In genomic region chr18:24212939-24213338, GRCh38 we compare ENCODE assay signal across 10 cellular contexts.
DNase-seq lines count a peak whose midpoint lies in the region; ATAC-seq, FAIRE-seq and TF ChIP-seq lines count a peak whose summit lies in the region.
"Had no signal": no experiment of that assay in that cellular context is flagged by ENCODE, and none has a peak within 500 bp of the region (broad histone marks: within the 10 kb centered on the region; RNA-seq: fewer than 3 reads in every experiment).

No MANE protein-coding gene starts in this region.

- H3K79me2 ChIP-seq in osteoblast (ENCODE audit: insufficient read depth, low read length), result no peaks in the 10 kb centered on the region

- H3K27ac ChIP-seq in esophagus muscularis mucosa (replicated peaks in 1 of 4) (peak overlapping the region; percentile 61 to 76 (median 75)), osteoblast (ENCODE audit: low read depth, low read length) (no peak overlapping the region)

- H3K9me3 ChIP-seq in esophagus muscularis mucosa (no peaks in the 10 kb centered on the region), osteoblast (ENCODE audit: low read depth, low read length) (no peaks in the 10 kb centered on the region)

- TF ChIP-seq EP300 in esophagus muscularis mucosa (IDR thresholded peaks at IDR 0.05), result no peak

- peak; percentile 84 for FAIRE-seq in RCC 7860 (lab: Jason Lieb, UNC)

- no peak for TF ChIP-seq CTCF in esophagus muscularis mucosa (IDR thresholded peaks at IDR 0.05)
- no peak for TF ChIP-seq CTCF in osteoblast (IDR thresholded peaks at IDR 0.05; ENCODE audit: extremely low read depth, low read depth, low read length)

- H3K4me3 ChIP-seq in esophagus muscularis mucosa (no peak overlapping the region), osteoblast (ENCODE audit: insufficient read depth, low read length) (no peak overlapping the region)

- intact Hi-C loops in esophagus muscularis mucosa (cut with DNase I), result loop anchor here (5.0 kb wide), 1 partner anchor 59 kb away; no protein-coding TSS in a partner anchor

- DNase-seq in Daoy (ENCODE audit: low read depth) (peak; percentile 69), RCC 7860 (ENCODE audit: low spot score) (peak; percentile 87), esophagus muscularis mucosa (ENCODE audit: extremely low spot score) (no peak), osteoblast (ENCODE audit: insufficient read length, low spot score, missing footprints) (peak; percentile 22), mesenteric fat pad (ENCODE audit: low spot score) (no peak), NCI-H1048 (lab: John Stamatoyannopoulos, UW) (no peak), D341Med (ENCODE audit: low spot score) (no peak)
- DNase-seq: DMS 273 treated with DMSO at 0.1 percent for 48 hours, GOT3 had no signal

- H3K4me1 ChIP-seq in esophagus muscularis mucosa (peaks cover 28 to 71% (median 47%) of the 10 kb centered on the region in 4 donors), osteoblast (ENCODE audit: insufficient read depth, low read length) (peaks cover 22% of the 10 kb centered on the region)

- H3K36me3 ChIP-seq in esophagus muscularis mucosa, result no peaks in the 10 kb centered on the region
- H3K36me3 ChIP-seq in osteoblast (ENCODE audit: insufficient read depth, low read length), result no peaks in the 10 kb centered on the region

- WGBS in esophagus muscularis mucosa, result 65% methylated on average over 6 of the region's 6 CpGs

- H4K20me1 ChIP-seq in osteoblast (ENCODE audit: insufficient read depth, low read length), result no peaks in the 10 kb centered on the region

- no peak overlapping the region for H2AFZ ChIP-seq in osteoblast (ENCODE audit: low read length)

- H3K4me2 ChIP-seq in osteoblast (ENCODE audit: insufficient read depth, low read length), result no peak overlapping the region

- ATAC-seq in GM18520 (IDR thresholded peaks at IDR 0.05; ENCODE audit: unreplicated experiment), result no peak

- TF ChIP-seq POLR2A in esophagus muscularis mucosa (IDR thresholded peaks at IDR 0.05; ENCODE audit: low read depth), result no peak

- H3K27me3 ChIP-seq in esophagus muscularis mucosa (no peaks in the 10 kb centered on the region), osteoblast (ENCODE audit: insufficient read depth, low read length) (no peaks in the 10 kb centered on the region)

Comparison
In these comparisons a context has a peak if more than half of its experiments do, and no peak if none do; other contexts are left out.
1. DNase-seq: peak in Daoy (single experiment), RCC 7860 (single experiment) and osteoblast (single experiment); none in esophagus muscularis mucosa (single experiment), mesenteric fat pad (single experiment), NCI-H1048 (single experiment) and D341Med (single experiment).